Comparison of ENCODE assay signal across 14 cellular contexts in the genomic region with DNA sequence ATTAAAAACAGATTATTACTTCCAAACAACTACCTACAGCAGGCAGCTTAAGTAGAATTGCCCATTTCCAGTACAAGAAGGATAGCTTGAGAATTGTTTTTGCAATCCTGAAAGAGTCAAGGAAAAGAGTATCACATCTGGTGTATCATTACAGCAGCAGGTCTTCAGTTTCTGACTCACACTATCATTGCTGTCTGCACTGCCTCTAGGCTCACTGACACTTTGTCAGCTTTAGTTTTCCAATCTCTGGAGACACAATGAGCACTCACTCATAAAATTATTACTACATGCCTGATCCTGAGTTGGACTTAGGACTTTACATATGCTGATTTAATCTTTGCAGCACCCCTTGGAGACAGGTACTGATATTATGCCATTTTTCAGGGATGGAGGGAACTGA.
DNase-seq lines count a peak whose midpoint lies in the region; ATAC-seq and TF ChIP-seq lines count a peak whose summit lies in the region.
"Had no signal": no experiment of that assay in that cellular context is flagged by ENCODE, and none has a peak within 500 bp of the region (broad histone marks: within the 10 kb centered on the region; RNA-seq: fewer than 3 reads in every experiment).

No MANE protein-coding gene starts in this region.

- H3K4me3 Mint-ChIP-seq in activated T-helper 17 cell treated with anti-CD3 and anti-CD28 coated beads, Interleukin-2, amount 50 U/mL, for 72 hours, result no peak overlapping the region
- H3K4me3 Mint-ChIP-seq: IgD-negative memory B cell had no signal

- peaks cover 4% of the 10 kb centered on the region for H3K9me3 Mint-ChIP-seq in activated T-helper 17 cell treated with anti-CD3 and anti-CD28 coated beads, Interleukin-2, amount 50 U/mL, for 72 hours

- DNase-seq in HT-29 (ENCODE audit: low spot score) (peak; percentile 21), amniotic epithelial cell (ENCODE audit: low read depth) (peak; percentile 22), fibroblast of villous mesenchyme (ENCODE audit: low read depth) (peak; percentile 56), renal cortical epithelial cell (ENCODE audit: low read depth) (peak; percentile 56), AG08396 (ENCODE audit: low spot score) (no peak), GF-D8 (lab: John Stamatoyannopoulos, UW) (no peak)
- DNase-seq in activated naive CD4-positive, alpha-beta T cell treated with Interleukin-2 at 50 U/mL for 16 hours, result no peak
- DNase-seq: NCI-H1436 treated with DMSO at 0.1 percent for 48 hours, NCI-H774, PC-9 had no signal

- H3K4me3 ChIP-seq in fibroblast of villous mesenchyme (ENCODE audit: low read depth, low read length), result no peak overlapping the region
- H3K4me3 ChIP-seq: BLaER1 treated with 17β-estradiol and CSF1 and Interleukin-3, amounts not matched to agents 10 nM and 100 nM; HAP-1; PC-9 had no signal

- no peaks in the 10 kb centered on the region for H3K36me3 Mint-ChIP-seq in activated T-helper 17 cell treated with anti-CD3 and anti-CD28 coated beads, Interleukin-2, amount 50 U/mL, for 72 hours (ENCODE audit: low read depth)

- H3K27ac Mint-ChIP-seq in activated T-helper 17 cell treated with anti-CD3 and anti-CD28 coated beads, Interleukin-2, amount 50 U/mL, for 72 hours, result no peak overlapping the region
- H3K27ac Mint-ChIP-seq: IgD-negative memory B cell had no signal

- no peak for ATAC-seq in activated T-helper 17 cell treated with anti-CD3 and anti-CD28 coated beads, Interleukin-2, amount 50 U/mL, for 72 hours (replicated peaks)

- no peaks in the 10 kb centered on the region for H3K4me1 Mint-ChIP-seq in activated T-helper 17 cell treated with anti-CD3 and anti-CD28 coated beads, Interleukin-2, amount 50 U/mL, for 72 hours
- H3K4me1 Mint-ChIP-seq: IgD-negative memory B cell had no signal

- no peak for TF ChIP-seq CTCF in fibroblast of villous mesenchyme (IDR thresholded peaks at IDR 0.05; ENCODE audit: insufficient read depth, low read depth, low read length)

- H3K27me3 Mint-ChIP-seq in activated T-helper 17 cell treated with anti-CD3 and anti-CD28 coated beads, Interleukin-2, amount 50 U/mL, for 72 hours, result peaks cover 3% of the 10 kb centered on the region

Comparison
In these comparisons a context has a peak if more than half of its experiments do, and no peak if none do; other contexts are left out.
1. DNase-seq: peak in HT-29 (single experiment), amniotic epithelial cell (single experiment), fibroblast of villous mesenchyme (single experiment) and renal cortical epithelial cell (single experiment); none in AG08396 (single experiment), activated naive CD4-positive, alpha-beta T cell treated with Interleukin-2 at 50 U/mL for 16 hours (single experiment) and GF-D8 (single experiment).